10 cellular contexts compared by ENCODE assay signal in genomic region chr14:94028450-94028826, GRCh38. TPM values are rescaled to one million over a fixed set of nuclear protein-coding genes. Genes with fewer than 3 reads are reported as not detected.
DNase-seq lines count a peak whose midpoint lies in the region; ATAC-seq and TF ChIP-seq lines count a peak whose summit lies in the region.
"Had no signal": no experiment of that assay in that cellular context is flagged by ENCODE, and none has a peak within 500 bp of the region (broad histone marks: within the 10 kb centered on the region; RNA-seq: fewer than 3 reads in every experiment).

No MANE protein-coding gene starts in this region.

- POLR2A ChIA-PET in RWPE1 (lab: Yijun Ruan, JAX; ENCODE audit: low non-redundant PET): no interaction called here

- peak; percentile 7 for DNase-seq in stimulated activated CD4-positive, alpha-beta T cell treated with anti-CD3 and anti-CD28 coated beads, Interleukin-2, amount 100 ng/mL, for 4 hours (ENCODE audit: low read depth)
- no peak for DNase-seq in stimulated activated CD4-positive, alpha-beta T cell treated with anti-CD3 and anti-CD28 coated beads, Interleukin-1b, Interleukin-23, amount 100 ng/mL, for 48 hours
- DNase-seq in RWPE1 (ENCODE audit: low spot score) (peak; percentile 66), astrocyte of the hippocampus (ENCODE audit: low read depth, low spot score) (peak; percentile 54), pons (ENCODE audit: low spot score) (no peak), glutamatergic neuron (no peak), esophagus muscularis mucosa (ENCODE audit: extremely low spot score) (no peak)
- DNase-seq: DMS 273 treated with DMSO at 0.1 percent for 48 hours had no signal

- H3K27me3 ChIP-seq in esophagus muscularis mucosa: no peaks in the 10 kb centered on the region

- H3K36me3 ChIP-seq in esophagus muscularis mucosa: no peaks in the 10 kb centered on the region

- CTCF ChIA-PET in RWPE1 (lab: Yijun Ruan, JAX): interaction anchor here (0.6 to 1.2 kb wide), 2 partner anchors 11 to 108 kb away, joined by 3 to 7 read pairs; no protein-coding TSS in a partner anchor

- no peaks in the 10 kb centered on the region for H3K36me3 Mint-ChIP-seq in glutamatergic neuron (ENCODE audit: unreplicated experiment)

- H3K4me3 ChIP-seq in esophagus muscularis mucosa: no peak overlapping the region

- TF ChIP-seq CTCF in RWPE1 (conservative IDR thresholded peaks at IDR 0.05; ENCODE audit: low read depth) (no peak), glutamatergic neuron (IDR thresholded peaks at IDR 0.05; ENCODE audit: partially characterized antibody, unreplicated experiment) (no peak), esophagus muscularis mucosa (IDR thresholded peaks at IDR 0.05) (no peak)

- no peaks in the 10 kb centered on the region for H3K9me3 ChIP-seq in esophagus muscularis mucosa

- peaks cover 4 to 18% (median 14%) of the 10 kb centered on the region in 4 donors for H3K4me1 ChIP-seq in esophagus muscularis mucosa

- ATAC-seq in HG02973 (IDR thresholded peaks at IDR 0.05; ENCODE audit: unreplicated experiment): no peak

- no peak for TF ChIP-seq POLR2A in esophagus muscularis mucosa (IDR thresholded peaks at IDR 0.05; ENCODE audit: low read depth)

- no peak for TF ChIP-seq EP300 in esophagus muscularis mucosa (IDR thresholded peaks at IDR 0.05)

- no peak overlapping the region for H3K4me3 Mint-ChIP-seq in glutamatergic neuron (ENCODE audit: unreplicated experiment)

- peaks cover 11% of the 10 kb centered on the region for H3K27me3 Mint-ChIP-seq in glutamatergic neuron (ENCODE audit: unreplicated experiment)

- no peak overlapping the region for H3K27ac Mint-ChIP-seq in glutamatergic neuron (ENCODE audit: unreplicated experiment)
- H3K27ac Mint-ChIP-seq: IgD-negative memory B cell had no signal

- no peaks in the 10 kb centered on the region for H3K9me3 Mint-ChIP-seq in glutamatergic neuron (ENCODE audit: unreplicated experiment)
- H3K9me3 Mint-ChIP-seq: IgD-negative memory B cell had no signal

- H3K27ac ChIP-seq in RWPE1 (no peak overlapping the region), esophagus muscularis mucosa (replicated peaks in 1 of 4) (no peak overlapping the region)

- H3K4me1 Mint-ChIP-seq in glutamatergic neuron (ENCODE audit: low read depth, unreplicated experiment): peaks cover 3% of the 10 kb centered on the region

- intact Hi-C loops in esophagus muscularis mucosa (cut with DNase I): loop anchor here (10.0 kb wide), 1 partner anchor 374 kb away; no protein-coding TSS in a partner anchor

- WGBS in esophagus muscularis mucosa: 61% methylated on average over 4 of the region's 4 CpGs

RNA-seq across cellular contexts. Expression of gene OTUB2, which starts 2.3 kb away (rescaled TPM):
- total RNA-seq in glutamatergic neuron (ENCODE audit: unreplicated experiment) (5.5 TPM), esophagus muscularis mucosa (under 1 TPM in 3 of 4 donors, not detected in 1; 0.42 to 0.63 (median 0.52) TPM)

RNA-seq across cellular contexts. Expression of gene CCDC197, which starts 31.3 kb away (rescaled TPM):
- total RNA-seq in glutamatergic neuron (ENCODE audit: unreplicated experiment): not detected
- total RNA-seq in esophagus muscularis mucosa: not detected

RNA-seq across cellular contexts. Expression of gene ASB2, which starts 52.1 kb away (rescaled TPM):
- total RNA-seq in glutamatergic neuron (ENCODE audit: unreplicated experiment): 16.6 TPM
- total RNA-seq in esophagus muscularis mucosa: 100 to 1,000 TPM in 3 of 4 donors, 10 to 100 TPM in 1; 53.5 to 164 (median 105) TPM

RNA-seq across cellular contexts. Expression of gene DDX24, which starts 52.6 kb away (rescaled TPM):
- total RNA-seq in glutamatergic neuron (ENCODE audit: unreplicated experiment): 257 TPM
- total RNA-seq in esophagus muscularis mucosa: 100 to 1,000 TPM; 142 to 215 (median 176) TPM

RNA-seq across cellular contexts. Expression of gene IFI27L1, which starts 52.7 kb away (rescaled TPM):
- total RNA-seq in glutamatergic neuron (ENCODE audit: unreplicated experiment): 45.7 TPM
- 10 to 100 TPM in 1 of 4 donors, 1 to 10 TPM in 3; 5.8 to 12.9 (median 6.4) TPM for total RNA-seq in esophagus muscularis mucosa

Comparison
In these comparisons a context has a peak if more than half of its experiments do, and no peak if none do; other contexts are left out.
1. DNase-seq: peak in stimulated activated CD4-positive, alpha-beta T cell treated with anti-CD3 and anti-CD28 coated beads, Interleukin-2, amount 100 ng/mL, for 4 hours (single experiment), RWPE1 (single experiment) and astrocyte of the hippocampus (single experiment); none in stimulated activated CD4-positive, alpha-beta T cell treated with anti-CD3 and anti-CD28 coated beads, Interleukin-1b, Interleukin-23, amount 100 ng/mL, for 48 hours (single experiment), pons (single experiment), glutamatergic neuron (single experiment) and esophagus muscularis mucosa (single experiment).